Comparison of ENCODE assay signal across 9 cellular contexts in genomic region chr1:66364578-66365391, GRCh38.
DNase-seq lines count a peak whose midpoint lies in the region; ATAC-seq, FAIRE-seq and TF ChIP-seq lines count a peak whose summit lies in the region.
"Had no signal": no experiment of that assay in that cellular context is flagged by ENCODE, and none has a peak within 500 bp of the region (broad histone marks: within the 10 kb centered on the region; RNA-seq: fewer than 3 reads in every experiment).

No MANE protein-coding gene starts in this region.

- no peaks in the 10 kb centered on the region for H3K27me3 Mint-ChIP-seq in progenitor cell of endocrine pancreas

- no peaks in the 10 kb centered on the region for H3K9me3 Mint-ChIP-seq in progenitor cell of endocrine pancreas (ENCODE audit: low read depth)

- H3K4me3 ChIP-seq in keratinocyte (ENCODE audit: control insufficient read depth in 2 of 3, extremely low read depth in 1 of 3, insufficient read depth in 2 of 3, low read depth in 1 of 3, low read length in 3 of 3) (no peak overlapping the region), vagina (no peak overlapping the region)
- H3K4me3 ChIP-seq: tibial artery had no signal

- no peak overlapping the region for H3K4me3 Mint-ChIP-seq in progenitor cell of endocrine pancreas (ENCODE audit: low read depth)

- dilution Hi-C loops in keratinocyte (cut with MboI; ENCODE audit: extremely low pct_ligation_motif_present, low sequenced_read_pairs) = no loop called here

- TF ChIP-seq CTCF in keratinocyte (optimal IDR thresholded peaks at IDR 0.05 in 1 of 3, IDR thresholded peaks at IDR 0.05 in 1 of 3, conservative IDR thresholded peaks at IDR 0.05 in 1 of 3; ENCODE audit: extremely low read depth in 1 of 3, insufficient read depth in 2 of 3, low read length in 3 of 3) = no peak
- no peak for TF ChIP-seq CTCF in progenitor cell of endocrine pancreas (IDR thresholded peaks at IDR 0.05; ENCODE audit: unreplicated experiment)
- no peak for TF ChIP-seq CTCF in vagina (IDR thresholded peaks at IDR 0.05)

- no peaks in the 10 kb centered on the region for H3K9me3 ChIP-seq in keratinocyte (ENCODE audit: control insufficient read depth, low read depth, low read length)
- H3K9me3 ChIP-seq in vagina = no peaks in the 10 kb centered on the region
- H3K9me3 ChIP-seq: tibial artery had no signal

- no peak overlapping the region for H3K27ac Mint-ChIP-seq in progenitor cell of endocrine pancreas

- no peak for FAIRE-seq in keratinocyte (lab: Jason Lieb, UNC)

- no peak overlapping the region for H3K9ac ChIP-seq in keratinocyte (ENCODE audit: control insufficient read depth, extremely low read depth, insufficient read depth, low read length)

- ATAC-seq in GM18517 (IDR thresholded peaks at IDR 0.05; ENCODE audit: unreplicated experiment) (peak; percentile 67), GM21529 (IDR thresholded peaks at IDR 0.05; ENCODE audit: unreplicated experiment) (peak; percentile 66), HG03565 (IDR thresholded peaks at IDR 0.05; ENCODE audit: unreplicated experiment) (peak; percentile 57), left ventricle myocardium superior (no peak), HG03108 (IDR thresholded peaks at IDR 0.05; ENCODE audit: unreplicated experiment) (no peak)

- intact Hi-C loops in left ventricle myocardium superior (cut with micrococcal nuclease) = no loop called here
- intact Hi-C loops in vagina (cut with DNase I) = no loop called here

- no peaks in the 10 kb centered on the region for H4K20me1 ChIP-seq in keratinocyte (ENCODE audit: control insufficient read depth, extremely low read depth, insufficient read depth, low read length)

- peak overlapping the region; percentile 31 for H3K4me2 ChIP-seq in keratinocyte (ENCODE audit: control insufficient read depth, extremely low read depth, insufficient read depth, low read depth, low read length)

- H3K27ac ChIP-seq in keratinocyte (ENCODE audit: control insufficient read depth, insufficient read depth, low read length) (no peak overlapping the region), vagina (no peak overlapping the region)
- H3K27ac ChIP-seq: tibial artery had no signal

- DNase-seq in keratinocyte (ENCODE audit: low read depth, low spot score) = no peak
- no peak for DNase-seq in left ventricle myocardium superior
- DNase-seq in progenitor cell of endocrine pancreas (ENCODE audit: low spot score, unreplicated experiment) = no peak
- DNase-seq in vagina (ENCODE audit: extremely low spot score in 2 of 2) = no peak
- DNase-seq: tibial artery had no signal

- no peaks in the 10 kb centered on the region for H3K9me1 ChIP-seq in keratinocyte (ENCODE audit: control insufficient read depth, extremely low read depth, insufficient read depth, low read length)

- H3K4me1 ChIP-seq in keratinocyte (ENCODE audit: control insufficient read depth, extremely low read depth, insufficient read depth, low read length) = peaks cover 5% of the 10 kb centered on the region
- H3K4me1 ChIP-seq in vagina = peaks cover 4% of the 10 kb centered on the region

- H3K4me1 Mint-ChIP-seq in progenitor cell of endocrine pancreas (ENCODE audit: low read depth) = peaks cover 1% of the 10 kb centered on the region

- H3K36me3 Mint-ChIP-seq in progenitor cell of endocrine pancreas (ENCODE audit: insufficient read depth) = no peaks in the 10 kb centered on the region

- no peaks in the 10 kb centered on the region for H3K27me3 ChIP-seq in keratinocyte (ENCODE audit: control insufficient read depth, extremely low read depth, insufficient read depth, low read length)
- no peaks in the 10 kb centered on the region for H3K27me3 ChIP-seq in vagina
- H3K27me3 ChIP-seq: tibial artery had no signal

- H3K36me3 ChIP-seq in keratinocyte (ENCODE audit: control insufficient read depth in 2 of 2, extremely low read depth in 1 of 2, insufficient read depth in 2 of 2, low read length in 2 of 2) (no peaks in the 10 kb centered on the region), vagina (peaks cover 0 to 23% of the 10 kb centered on the region in 2 donors)

- H3K79me2 ChIP-seq in keratinocyte (ENCODE audit: control insufficient read depth, insufficient read depth, low read length) = no peaks in the 10 kb centered on the region

- peak overlapping the region; percentile 5 for H2AFZ ChIP-seq in keratinocyte (ENCODE audit: control insufficient read depth, low read length)

- no peak for TF ChIP-seq POLR2A in vagina (IDR thresholded peaks at IDR 0.05)

Comparison
In these comparisons a context has a peak if more than half of its experiments do, and no peak if none do; other contexts are left out.
1. ATAC-seq: peak in GM18517 (single experiment), GM21529 (single experiment) and HG03565 (single experiment); none in left ventricle myocardium superior (single experiment) and HG03108 (single experiment).